In genomic region chr12:98227162-98227561, GRCh38 we compare ENCODE assay signal across 10 cellular contexts.
A peak's percentile ranks its signal among the peaks of the same experiment; 100 is the strongest.
DNase-seq lines count a peak whose midpoint lies in the region; ATAC-seq and TF ChIP-seq lines count a peak whose summit lies in the region.
"Had no signal": no experiment of that assay in that cellular context is flagged by ENCODE, and none has a peak within 500 bp of the region (broad histone marks: within the 10 kb centered on the region; RNA-seq: fewer than 3 reads in every experiment).

No MANE protein-coding gene starts in this region.

- H3K79me2 ChIP-seq in Karpas-422 (ENCODE audit: low read length), result no peaks in the 10 kb centered on the region

- TF ChIP-seq POLR2A in adrenal gland (IDR thresholded peaks at IDR 0.05), result no peak

- intact Hi-C loops in adrenal gland (cut with DNase I), result no loop called here
- intact Hi-C loops in lower lobe of right lung (cut with DNase I), result no loop called here
- intact Hi-C loops in CD8-positive, alpha-beta T cell (cut with DNase I, micrococcal nuclease), result no loop called here

- H2AFZ ChIP-seq in Karpas-422 (ENCODE audit: low read length), result no peak overlapping the region

- H3K27me3 Mint-ChIP-seq in CD8-positive, alpha-beta T cell (ENCODE audit: low read depth), result peaks cover 20% of the 10 kb centered on the region

- H3K9ac ChIP-seq in Karpas-422 (ENCODE audit: low read length), result no peak overlapping the region

- 64 to 73% (median 70%) methylated on average over 6 of the region's 6 CpGs for WGBS in adrenal gland, 4 donors

- POLR2A ChIA-PET in CD8-positive, alpha-beta T cell (lab: Charles Lee), result no interaction called here

- ATAC-seq in lower lobe of right lung, result no peak
- no peak for ATAC-seq in GM21515 (IDR thresholded peaks at IDR 0.05; ENCODE audit: unreplicated experiment)
- ATAC-seq in HG02840 (IDR thresholded peaks at IDR 0.05; ENCODE audit: low FRiP score, unreplicated experiment), result no peak
- ATAC-seq in CD8-positive, alpha-beta T cell, result no peak

- DNase-seq in DMS53 treated with DMSO at 0.1 percent for 48 hours (lab: John Stamatoyannopoulos, UW; ENCODE audit: unreplicated experiment), result peak; percentile 24
- peak; percentile 73 for DNase-seq in Karpas-422
- peak in 1 of 7 donors; percentile 16 for DNase-seq in adrenal gland
- DNase-seq in lower lobe of right lung, result no peak
- no peak for DNase-seq in CD8-positive, alpha-beta T cell
- no peak for DNase-seq in T1000 (lab: John Stamatoyannopoulos, UW)
- DNase-seq: islet precursor cell, NCI-H2081 had no signal

- H3K27ac Mint-ChIP-seq in CD8-positive, alpha-beta T cell, result no peak overlapping the region

- TF ChIP-seq CTCF in adrenal gland (IDR thresholded peaks at IDR 0.05) (peak in 4 of 6 experiments; percentile 40 to 54 (median 44)), lower lobe of right lung (IDR thresholded peaks at IDR 0.05) (peak; percentile 22)
- TF ChIP-seq CTCF in CD8-positive, alpha-beta T cell (IDR thresholded peaks at IDR 0.05), result no peak

- H3K9me2 ChIP-seq in Karpas-422 (replicated peaks; ENCODE audit: insufficient read depth, low read length), result no peaks in the 10 kb centered on the region

- H3K9me3 ChIP-seq in Karpas-422 (ENCODE audit: low read length) (no peaks in the 10 kb centered on the region), adrenal gland (replicated peaks in 1 of 3) (no peaks in the 10 kb centered on the region), lower lobe of right lung (no peaks in the 10 kb centered on the region)
- H3K9me3 ChIP-seq in CD8-positive, alpha-beta T cell (ENCODE audit: low read length), result no peaks in the 10 kb centered on the region

- H3K27me3 ChIP-seq in Karpas-422 (ENCODE audit: low read length) (no peaks in the 10 kb centered on the region), adrenal gland (no peaks in the 10 kb centered on the region), lower lobe of right lung (ENCODE audit: low read depth) (no peaks in the 10 kb centered on the region)
- H3K27me3 ChIP-seq in CD8-positive, alpha-beta T cell (ENCODE audit: insufficient read depth, low read length), result no peaks in the 10 kb centered on the region

- H3K4me3 ChIP-seq in Karpas-422 (ENCODE audit: low read length) (no peak overlapping the region), adrenal gland (no peak overlapping the region), lower lobe of right lung (no peak overlapping the region)
- H3K4me3 ChIP-seq in CD8-positive, alpha-beta T cell (ENCODE audit: low read depth, low read length), result no peak overlapping the region

- H3K4me1 ChIP-seq in Karpas-422 (ENCODE audit: low read length) (no peaks in the 10 kb centered on the region), adrenal gland (replicated peaks in 1 of 2) (no peaks in the 10 kb centered on the region), lower lobe of right lung (no peaks in the 10 kb centered on the region)
- H3K4me1 ChIP-seq in CD8-positive, alpha-beta T cell (ENCODE audit: insufficient read depth, low read length), result no peaks in the 10 kb centered on the region

- H3K36me3 Mint-ChIP-seq in CD8-positive, alpha-beta T cell, result no peaks in the 10 kb centered on the region

- H3K4me3 Mint-ChIP-seq in CD8-positive, alpha-beta T cell, result no peak overlapping the region

- H3K27ac ChIP-seq in Karpas-422 (ENCODE audit: low read length), result no peak overlapping the region
- no peak overlapping the region for H3K27ac ChIP-seq in adrenal gland
- no peak overlapping the region for H3K27ac ChIP-seq in lower lobe of right lung
- H3K27ac ChIP-seq in CD8-positive, alpha-beta T cell (ENCODE audit: low read depth, low read length), result no peak overlapping the region

- CTCF ChIA-PET in CD8-positive, alpha-beta T cell (lab: Charles Lee), result no interaction called here

- H3K4me1 Mint-ChIP-seq in CD8-positive, alpha-beta T cell (ENCODE audit: low read depth), result no peaks in the 10 kb centered on the region

- H4K20me1 ChIP-seq in Karpas-422 (ENCODE audit: insufficient read depth, low read depth, low read length), result no peaks in the 10 kb centered on the region

- no peak overlapping the region for H3K4me2 ChIP-seq in Karpas-422 (ENCODE audit: low read depth, low read length, poor library complexity, severe bottlenecking)

- no peaks in the 10 kb centered on the region for H3K9me3 Mint-ChIP-seq in CD8-positive, alpha-beta T cell

- no peaks in the 10 kb centered on the region for H3K36me3 ChIP-seq in Karpas-422 (ENCODE audit: insufficient read depth, low read length)
- H3K36me3 ChIP-seq in adrenal gland (replicated peaks in 1 of 2), result no peaks in the 10 kb centered on the region
- no peaks in the 10 kb centered on the region for H3K36me3 ChIP-seq in lower lobe of right lung
- H3K36me3 ChIP-seq in CD8-positive, alpha-beta T cell (ENCODE audit: insufficient read depth, low read length), result no peaks in the 10 kb centered on the region

Comparison
In these comparisons a context has a peak if more than half of its experiments do, and no peak if none do; other contexts are left out.
1. DNase-seq: peak in DMS53 treated with DMSO at 0.1 percent for 48 hours (single experiment) and Karpas-422 (single experiment); none in lower lobe of right lung (single experiment), CD8-positive, alpha-beta T cell (0 of 7) and T1000 (single experiment).